ENCODE assay signal across 9 cellular contexts in the genomic region with DNA sequence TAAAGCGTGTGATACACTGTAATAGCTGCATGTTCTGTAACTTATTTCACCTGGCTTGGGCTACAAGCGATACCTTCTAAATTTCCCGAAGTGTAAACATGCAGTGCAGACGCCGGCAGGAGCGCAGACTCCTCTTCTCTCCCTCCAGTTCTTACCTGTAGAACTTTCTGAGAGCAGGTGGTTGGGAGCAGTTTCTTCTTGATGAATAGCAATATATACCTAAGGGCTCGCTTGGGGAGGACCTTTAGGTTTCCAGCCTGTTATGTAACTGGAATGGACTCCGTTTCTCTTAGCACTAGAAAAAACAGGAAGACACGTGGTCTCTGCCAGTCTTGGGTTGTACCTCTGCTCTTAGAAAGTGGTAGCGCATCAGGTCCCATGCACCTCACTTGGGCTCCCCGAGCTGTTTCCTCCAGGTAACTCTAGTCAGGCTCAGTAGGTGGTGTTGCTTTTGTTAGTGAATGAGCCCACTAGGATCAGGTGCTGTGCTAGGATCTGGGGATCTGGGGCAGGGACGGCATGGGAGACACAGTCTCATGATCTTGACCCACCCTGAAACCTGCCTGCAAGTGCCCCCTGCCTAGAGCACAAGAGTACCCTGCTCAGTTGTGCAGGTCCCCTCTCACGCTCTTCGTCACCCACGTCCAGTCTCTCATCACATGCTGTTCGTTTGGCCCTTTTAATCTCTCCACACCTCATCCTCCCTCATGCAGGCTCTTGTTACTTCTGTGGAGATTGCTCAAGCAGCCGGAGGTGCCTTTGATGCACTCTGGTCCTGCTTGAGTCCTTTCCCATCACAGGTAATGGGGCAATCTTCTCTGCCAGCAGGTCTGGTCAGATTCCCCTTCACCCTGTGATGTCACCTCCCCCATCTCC. TPM values are rescaled to one million over a fixed set of nuclear protein-coding genes. Genes with fewer than 3 reads are reported as not detected.
A peak's percentile ranks its signal among the peaks of the same experiment; 100 is the strongest.
DNase-seq lines count a peak whose midpoint lies in the region; ATAC-seq, FAIRE-seq and TF ChIP-seq lines count a peak whose summit lies in the region.
"Had no signal": no experiment of that assay in that cellular context is flagged by ENCODE, and none has a peak within 500 bp of the region (broad histone marks: within the 10 kb centered on the region; RNA-seq: fewer than 3 reads in every experiment).

No MANE protein-coding gene starts in this region.

- peak overlapping the region; percentile 86 for H3K4me2 ChIP-seq in keratinocyte (ENCODE audit: control insufficient read depth, extremely low read depth, insufficient read depth, low read depth, low read length)

- H3K79me2 ChIP-seq in keratinocyte (ENCODE audit: control insufficient read depth, insufficient read depth, low read length), result peaks cover 69% of the 10 kb centered on the region

- POLR2A ChIA-PET in activated CD8-positive, alpha-beta T cell treated with anti-CD3 and anti-CD28 coated beads for 36 hours (lab: Charles Lee), result interaction anchor here (1.0 to 1.7 kb wide), 3 partner anchors 12 to 88 kb away, joined by 3 to 10 read pairs (median 3); a partner anchor contains a TSS

- no peak for TF ChIP-seq POLR2A in suprapubic skin (IDR thresholded peaks at IDR 0.05)

- H3K27me3 Mint-ChIP-seq in activated CD8-positive, alpha-beta T cell treated with anti-CD3 and anti-CD28 coated beads for 36 hours, result peaks cover 1% of the 10 kb centered on the region

- FAIRE-seq in keratinocyte (lab: Jason Lieb, UNC) (no peak), frontal cortex (lab: Jason Lieb, UNC) (no peak)
- FAIRE-seq: G401.6 had no signal

- peaks cover 60% of the 10 kb centered on the region for H3K4me1 Mint-ChIP-seq in activated CD8-positive, alpha-beta T cell treated with anti-CD3 and anti-CD28 coated beads for 36 hours (ENCODE audit: low read depth)

- H3K4me3 Mint-ChIP-seq in activated CD8-positive, alpha-beta T cell treated with anti-CD3 and anti-CD28 coated beads for 36 hours, result peak overlapping the region; percentile 86

- H3K9me1 ChIP-seq in keratinocyte (ENCODE audit: control insufficient read depth, extremely low read depth, insufficient read depth, low read length), result peaks cover 3% of the 10 kb centered on the region

- CTCF ChIA-PET in activated CD8-positive, alpha-beta T cell treated with anti-CD3 and anti-CD28 coated beads for 36 hours (lab: Charles Lee), result no interaction called here

- H3K36me3 ChIP-seq in keratinocyte (ENCODE audit: control insufficient read depth in 2 of 2, extremely low read depth in 1 of 2, insufficient read depth in 2 of 2, low read length in 2 of 2), result peaks cover 4 to 13% of the 10 kb centered on the region in 2 experiments
- no peaks in the 10 kb centered on the region for H3K36me3 ChIP-seq in suprapubic skin

- no peak for TF ChIP-seq CTCF in activated CD8-positive, alpha-beta T cell treated with anti-CD3 and anti-CD28 coated beads for 36 hours (IDR thresholded peaks at IDR 0.05)
- TF ChIP-seq CTCF in keratinocyte (optimal IDR thresholded peaks at IDR 0.05 in 1 of 3, IDR thresholded peaks at IDR 0.05 in 1 of 3, conservative IDR thresholded peaks at IDR 0.05 in 1 of 3; ENCODE audit: extremely low read depth in 1 of 3, insufficient read depth in 2 of 3, low read length in 3 of 3) (no peak), suprapubic skin (IDR thresholded peaks at IDR 0.05) (no peak)

- no peak for TF ChIP-seq EP300 in suprapubic skin (IDR thresholded peaks at IDR 0.05)

- H3K9me3 Mint-ChIP-seq in activated CD8-positive, alpha-beta T cell treated with anti-CD3 and anti-CD28 coated beads for 36 hours, result no peaks in the 10 kb centered on the region

- H4K20me1 ChIP-seq in keratinocyte (ENCODE audit: control insufficient read depth, extremely low read depth, insufficient read depth, low read length), result peaks cover 36% of the 10 kb centered on the region

- WGBS in suprapubic skin, result 45% methylated on average over 17 of the region's 17 CpGs

- H3K4me3 ChIP-seq in keratinocyte (ENCODE audit: control insufficient read depth in 2 of 3, extremely low read depth in 1 of 3, insufficient read depth in 2 of 3, low read depth in 1 of 3, low read length in 3 of 3) (peak overlapping the region; percentile 54 to 71 (median 66)), suprapubic skin (peak overlapping the region; percentile 82)

- H2AFZ ChIP-seq in keratinocyte (ENCODE audit: control insufficient read depth, low read length), result no peak overlapping the region

- peak; percentile 40 for DNase-seq in activated T-cell treated with anti-CD3 and anti-CD28 coated beads, Interleukin-2, amount 50 U/mL, for 1 hour
- DNase-seq in activated T-cell treated with anti-CD3 and anti-CD28 coated beads, Interleukin-2, amount 50 U/mL, for 48 hours, result no peak
- DNase-seq in activated CD8-positive, alpha-beta T cell treated with anti-CD3 and anti-CD28 coated beads for 36 hours, result no peak
- DNase-seq in keratinocyte (ENCODE audit: low read depth, low spot score) (no peak), suprapubic skin (ENCODE audit: low spot score in 2 of 2) (no peak), NK-92 (lab: John Stamatoyannopoulos, UW; ENCODE audit: unreplicated experiment) (no peak), frontal cortex (ENCODE audit: low spot score in 2 of 2) (no peak)
- DNase-seq in stimulated activated CD4-positive, alpha-beta T cell treated with anti-CD3 and anti-CD28 coated beads, Interleukin-1b, Interleukin-23, amount 100 ng/mL, for 48 hours, result no peak

- H3K36me3 Mint-ChIP-seq in activated CD8-positive, alpha-beta T cell treated with anti-CD3 and anti-CD28 coated beads for 36 hours (ENCODE audit: low read depth), result peaks cover 48% of the 10 kb centered on the region

- H3K9ac ChIP-seq in keratinocyte (ENCODE audit: control insufficient read depth, extremely low read depth, insufficient read depth, low read length), result peak overlapping the region; percentile 65

- intact Hi-C loops in activated CD8-positive, alpha-beta T cell treated with anti-CD3 and anti-CD28 coated beads for 36 hours (cut with micrococcal nuclease), result no loop called here

- H3K27ac Mint-ChIP-seq in activated CD8-positive, alpha-beta T cell treated with anti-CD3 and anti-CD28 coated beads for 36 hours, result peak overlapping the region; percentile 18

- H3K9me3 ChIP-seq in keratinocyte (ENCODE audit: control insufficient read depth, low read depth, low read length) (no peaks in the 10 kb centered on the region), suprapubic skin (no peaks in the 10 kb centered on the region)

- H3K27ac ChIP-seq in keratinocyte (ENCODE audit: control insufficient read depth, insufficient read depth, low read length) (no peak overlapping the region), suprapubic skin (no peak overlapping the region)

- ATAC-seq in activated CD8-positive, alpha-beta T cell treated with anti-CD3 and anti-CD28 coated beads for 36 hours, result no peak

- no peaks in the 10 kb centered on the region for H3K27me3 ChIP-seq in keratinocyte (ENCODE audit: control insufficient read depth, extremely low read depth, insufficient read depth, low read length)
- no peaks in the 10 kb centered on the region for H3K27me3 ChIP-seq in suprapubic skin

- H3K4me1 ChIP-seq in keratinocyte (ENCODE audit: control insufficient read depth, extremely low read depth, insufficient read depth, low read length), result peaks cover 17% of the 10 kb centered on the region
- peaks cover 67% of the 10 kb centered on the region for H3K4me1 ChIP-seq in suprapubic skin

- dilution Hi-C loops in keratinocyte (cut with MboI; ENCODE audit: extremely low pct_ligation_motif_present, low sequenced_read_pairs), result no loop called here

RNA-seq across cellular contexts. Expression of a gene that starts 2.8 kb away (rescaled TPM):
- total RNA-seq in activated CD8-positive, alpha-beta T cell treated with anti-CD3 and anti-CD28 coated beads for 36 hours, result 10 to 100 TPM; 50.6 to 51.9 TPM
- 4.0 to 5.9 TPM (median 4.2 TPM) in 3 replicates for polyA plus RNA-seq in keratinocyte
- polyA plus RNA-seq in keratinocyte (2011; ENCODE audit: low read depth), result 8.0 TPM
- 3.8 and 3.9 TPM in 2 replicates for polyA plus RNA-seq in keratinocyte (2011; cell fraction: cytosol; rRNA removed)
- polyA plus RNA-seq in keratinocyte (2011; cell fraction: nucleus; rRNA removed), result 29.5 and 32.6 TPM in 2 replicates
- polyA plus RNA-seq in keratinocyte (2012; ENCODE audit: low replicate concordance), result 10.0 and 10.2 TPM in 2 replicates
- polyA minus RNA-seq in keratinocyte, result 6.8 to 15.8 TPM (median 15.5 TPM) in 3 replicates
- 3.8 TPM for polyA minus RNA-seq in keratinocyte (2011; cell fraction: cytosol; rRNA and poly(A)+ RNA removed)
- polyA minus RNA-seq in keratinocyte (2011; cell fraction: nucleus; rRNA and poly(A)+ RNA removed), result 13.0 and 21.1 TPM in 2 replicates
- 10 to 100 TPM; 36.4 to 67.3 (median 42.4) TPM for total RNA-seq in suprapubic skin
- 11.0 TPM for total RNA-seq in frontal cortex
